In genomic region chr11:44627911-44628729, GRCh38 we compare ENCODE assay signal across 9 cellular contexts.
DNase-seq lines count a peak whose midpoint lies in the region; ATAC-seq and TF ChIP-seq lines count a peak whose summit lies in the region.
"Had no signal": no experiment of that assay in that cellular context is flagged by ENCODE, and none has a peak within 500 bp of the region (broad histone marks: within the 10 kb centered on the region; RNA-seq: fewer than 3 reads in every experiment).

No MANE protein-coding gene starts in this region.

- H3K9me3 Mint-ChIP-seq in activated naive CD4-positive, alpha-beta T cell treated with anti-CD3 and anti-CD28 coated beads, Interleukin-2, amount 10 ng/mL, durations not matched to agents 7 days and 5 days = no peaks in the 10 kb centered on the region
- no peaks in the 10 kb centered on the region for H3K9me3 Mint-ChIP-seq in activated T-helper 1 cell treated with anti-CD3 and anti-CD28 coated beads, Interleukin-12 subunit alpha, Interleukin-12 subunit beta, Interleukin-2, Interleukin-4 antibody, amounts not matched to agents 30 ng/mL and 10 ng/mL and 1 ng/mL, durations not matched to agents 14 hours and 24 hours and 36 hours

- peak overlapping the region in 4 of 5 donors; percentile 6 to 61 (median 24) for H3K27ac ChIP-seq in adrenal gland
- H3K27ac ChIP-seq in testis = no peak overlapping the region
- no peak overlapping the region for H3K27ac ChIP-seq in OCI-LY7 (ENCODE audit: low read depth, low read length, poor library complexity, severe bottlenecking)

- peaks cover 41% of the 10 kb centered on the region for H3K27me3 Mint-ChIP-seq in activated naive CD4-positive, alpha-beta T cell treated with anti-CD3 and anti-CD28 coated beads, Interleukin-2, amount 10 ng/mL, durations not matched to agents 7 days and 5 days
- peaks cover 3% of the 10 kb centered on the region for H3K27me3 Mint-ChIP-seq in activated T-helper 1 cell treated with anti-CD3 and anti-CD28 coated beads, Interleukin-12 subunit alpha, Interleukin-12 subunit beta, Interleukin-2, Interleukin-4 antibody, amounts not matched to agents 30 ng/mL and 10 ng/mL and 1 ng/mL, durations not matched to agents 14 hours and 24 hours and 36 hours (ENCODE audit: insufficient read depth)

- CTCF ChIA-PET in activated naive CD4-positive, alpha-beta T cell treated with anti-CD3 and anti-CD28 coated beads, Interleukin-2, amount 10 ng/mL, durations not matched to agents 7 days and 5 days (lab: Charles Lee) = interaction anchor here (0.5 to 6.1 kb wide), 6 partner anchors 11 to 282 kb away, joined by 3 to 53 read pairs (median 4); no protein-coding TSS in a partner anchor
- CTCF ChIA-PET in OCI-LY7 (lab: Charles Lee; ENCODE audit: unreplicated experiment) = interaction anchor here (0.7 kb wide), 1 partner anchor 1023 kb away, joined by 4 read pairs; no protein-coding TSS in a partner anchor

- ATAC-seq in HG03342 (IDR thresholded peaks at IDR 0.05; ENCODE audit: unreplicated experiment) = peak; percentile 61
- ATAC-seq: naive thymus-derived CD8-positive, alpha-beta T cell had no signal

- TF ChIP-seq CTCF in adrenal gland (IDR thresholded peaks at IDR 0.05) = peak in 3 of 6 experiments; percentile 20 to 39 (median 35)
- no peak for TF ChIP-seq CTCF in testis (IDR thresholded peaks at IDR 0.05)
- no peak for TF ChIP-seq CTCF in OCI-LY7 (conservative IDR thresholded peaks at IDR 0.05; ENCODE audit: low read length)

- H3K27me3 ChIP-seq in adrenal gland (no peaks in the 10 kb centered on the region), testis (no peaks in the 10 kb centered on the region)

- H3K4me3 Mint-ChIP-seq in activated naive CD4-positive, alpha-beta T cell treated with anti-CD3 and anti-CD28 coated beads, Interleukin-2, amount 10 ng/mL, durations not matched to agents 7 days and 5 days = no peak overlapping the region
- H3K4me3 Mint-ChIP-seq in activated T-helper 1 cell treated with anti-CD3 and anti-CD28 coated beads, Interleukin-12 subunit alpha, Interleukin-12 subunit beta, Interleukin-2, Interleukin-4 antibody, amounts not matched to agents 30 ng/mL and 10 ng/mL and 1 ng/mL, durations not matched to agents 14 hours and 24 hours and 36 hours = no peak overlapping the region
- H3K4me3 Mint-ChIP-seq: naive thymus-derived CD8-positive, alpha-beta T cell had no signal

- H3K9me2 ChIP-seq in OCI-LY7 (ENCODE audit: insufficient read depth, low read length) = no peaks in the 10 kb centered on the region

- H4K20me1 ChIP-seq in OCI-LY7 (ENCODE audit: insufficient read depth, low read length) = no peaks in the 10 kb centered on the region

- H3K4me2 ChIP-seq in OCI-LY7 (ENCODE audit: low read length) = no peak overlapping the region

- no TSS peak for BruUV-seq in OCI-LY7 (replicated peaks; lab: Mats Ljungman, UMichigan)

- no peak overlapping the region for H2AFZ ChIP-seq in OCI-LY7 (ENCODE audit: low read length)

- intact Hi-C loops in adrenal gland (cut with DNase I) = loop anchor here (5.0 to 10.0 kb wide), 3 partner anchors 89 to 269 kb away; no protein-coding TSS in a partner anchor
- intact Hi-C loops in testis (cut with DNase I; ENCODE audit: low total_unique reads) = loop anchor here (10.0 kb wide), 1 partner anchor 97 kb away; the partner anchor contains the start of gene TSPAN18
- intact Hi-C loops in OCI-LY7 (cut with micrococcal nuclease; ENCODE audit: unreplicated experiment) = no loop called here
- intact Hi-C loops in activated T-helper 1 cell treated with anti-CD3 and anti-CD28 coated beads, Interleukin-12 subunit alpha, Interleukin-12 subunit beta, Interleukin-2, Interleukin-4 antibody, amounts not matched to agents 30 ng/mL and 10 ng/mL and 1 ng/mL, durations not matched to agents 14 hours and 24 hours and 36 hours (cut with micrococcal nuclease) = loop anchor here (10.0 kb wide), 1 partner anchor 343 kb away; no protein-coding TSS in a partner anchor

- no peaks in the 10 kb centered on the region for H3K36me3 ChIP-seq in adrenal gland (replicated peaks in 1 of 2)
- H3K36me3 ChIP-seq in testis (ENCODE audit: low read depth, missing control alignments) = no peaks in the 10 kb centered on the region
- no peaks in the 10 kb centered on the region for H3K36me3 ChIP-seq in OCI-LY7 (ENCODE audit: insufficient read depth, low read length)

- H3K79me2 ChIP-seq in OCI-LY7 (ENCODE audit: insufficient read depth, low read depth, low read length) = no peaks in the 10 kb centered on the region

- no peak overlapping the region for H3K27ac Mint-ChIP-seq in activated naive CD4-positive, alpha-beta T cell treated with anti-CD3 and anti-CD28 coated beads, Interleukin-2, amount 10 ng/mL, durations not matched to agents 7 days and 5 days
- H3K27ac Mint-ChIP-seq in activated T-helper 1 cell treated with anti-CD3 and anti-CD28 coated beads, Interleukin-12 subunit alpha, Interleukin-12 subunit beta, Interleukin-2, Interleukin-4 antibody, amounts not matched to agents 30 ng/mL and 10 ng/mL and 1 ng/mL, durations not matched to agents 14 hours and 24 hours and 36 hours = no peak overlapping the region

- H3K4me3 ChIP-seq in adrenal gland (no peak overlapping the region), testis (no peak overlapping the region), OCI-LY7 (ENCODE audit: low read depth, low read length, poor library complexity, severe bottlenecking) (no peak overlapping the region)

- H3K4me1 ChIP-seq in adrenal gland (replicated peaks in 1 of 2) (peaks cover 6 to 8% of the 10 kb centered on the region in 2 donors), testis (no peaks in the 10 kb centered on the region), OCI-LY7 (ENCODE audit: insufficient read depth, low read length, poor library complexity, severe bottlenecking) (no peaks in the 10 kb centered on the region)

- no peaks in the 10 kb centered on the region for H3K36me3 Mint-ChIP-seq in activated naive CD4-positive, alpha-beta T cell treated with anti-CD3 and anti-CD28 coated beads, Interleukin-2, amount 10 ng/mL, durations not matched to agents 7 days and 5 days
- peaks cover 11% of the 10 kb centered on the region for H3K36me3 Mint-ChIP-seq in activated T-helper 1 cell treated with anti-CD3 and anti-CD28 coated beads, Interleukin-12 subunit alpha, Interleukin-12 subunit beta, Interleukin-2, Interleukin-4 antibody, amounts not matched to agents 30 ng/mL and 10 ng/mL and 1 ng/mL, durations not matched to agents 14 hours and 24 hours and 36 hours (ENCODE audit: low read depth)

- POLR2A ChIA-PET in OCI-LY7 (lab: Charles Lee) = no interaction called here

- 28 to 46% (median 37%) methylated on average over 2 to 9 of the region's 9 CpGs for WGBS in adrenal gland, 4 donors
- WGBS in testis, 2 donors = 54 to 71% methylated on average over 3 to 9 of the region's 9 CpGs

- peak; percentile 11 for DNase-seq in activated naive CD4-positive, alpha-beta T cell treated with anti-CD3 and anti-CD28 coated beads, Interleukin-2, amount 10 ng/mL, durations not matched to agents 7 days and 5 days
- no peak for DNase-seq in activated naive CD4-positive, alpha-beta T cell (lab: John Stamatoyannopoulos, UW)
- DNase-seq in adrenal gland (peak; percentile 91 to 96 (median 92)), kidney tubule cell (ENCODE audit: low spot score) (peak; percentile 47), testis (peak; percentile 63), OCI-LY7 (ENCODE audit: low spot score) (no peak)
- DNase-seq in activated T-helper 1 cell treated with anti-CD3 and anti-CD28 coated beads, Interleukin-12 subunit alpha, Interleukin-12 subunit beta, Interleukin-2, Interleukin-4 antibody, amounts not matched to agents 30 ng/mL and 10 ng/mL and 1 ng/mL, durations not matched to agents 14 hours and 24 hours and 36 hours (ENCODE audit: low spot score) = no peak

- TF ChIP-seq POLR2A in adrenal gland (IDR thresholded peaks at IDR 0.05) (peak in 1 of 2 donors; percentile 35), testis (IDR thresholded peaks at IDR 0.05) (no peak)

- peaks cover 10% of the 10 kb centered on the region for H3K4me1 Mint-ChIP-seq in activated naive CD4-positive, alpha-beta T cell treated with anti-CD3 and anti-CD28 coated beads, Interleukin-2, amount 10 ng/mL, durations not matched to agents 7 days and 5 days
- peaks cover 27% of the 10 kb centered on the region for H3K4me1 Mint-ChIP-seq in activated T-helper 1 cell treated with anti-CD3 and anti-CD28 coated beads, Interleukin-12 subunit alpha, Interleukin-12 subunit beta, Interleukin-2, Interleukin-4 antibody, amounts not matched to agents 30 ng/mL and 10 ng/mL and 1 ng/mL, durations not matched to agents 14 hours and 24 hours and 36 hours (ENCODE audit: low read depth)

- no peaks in the 10 kb centered on the region for H3K9me3 ChIP-seq in adrenal gland (replicated peaks in 1 of 3)
- no peaks in the 10 kb centered on the region for H3K9me3 ChIP-seq in testis
- H3K9me3 ChIP-seq in OCI-LY7 (ENCODE audit: low read length) = no peaks in the 10 kb centered on the region

Comparison
In these comparisons a context has a peak if more than half of its experiments do, and no peak if none do; other contexts are left out.
1. DNase-seq: peak in activated naive CD4-positive, alpha-beta T cell treated with anti-CD3 and anti-CD28 coated beads, Interleukin-2, amount 10 ng/mL, durations not matched to agents 7 days and 5 days (single experiment), adrenal gland (7 of 7), kidney tubule cell (single experiment) and testis (single experiment); none in activated naive CD4-positive, alpha-beta T cell (0 of 4), OCI-LY7 (single experiment) and activated T-helper 1 cell treated with anti-CD3 and anti-CD28 coated beads, Interleukin-12 subunit alpha, Interleukin-12 subunit beta, Interleukin-2, Interleukin-4 antibody, amounts not matched to agents 30 ng/mL and 10 ng/mL and 1 ng/mL, durations not matched to agents 14 hours and 24 hours and 36 hours (single experiment).
2. H3K27ac ChIP-seq: peak in adrenal gland (4 of 5); none in testis (0 of 2) and OCI-LY7 (single experiment).